20 cellular contexts compared by ENCODE assay signal in the genomic region with DNA sequence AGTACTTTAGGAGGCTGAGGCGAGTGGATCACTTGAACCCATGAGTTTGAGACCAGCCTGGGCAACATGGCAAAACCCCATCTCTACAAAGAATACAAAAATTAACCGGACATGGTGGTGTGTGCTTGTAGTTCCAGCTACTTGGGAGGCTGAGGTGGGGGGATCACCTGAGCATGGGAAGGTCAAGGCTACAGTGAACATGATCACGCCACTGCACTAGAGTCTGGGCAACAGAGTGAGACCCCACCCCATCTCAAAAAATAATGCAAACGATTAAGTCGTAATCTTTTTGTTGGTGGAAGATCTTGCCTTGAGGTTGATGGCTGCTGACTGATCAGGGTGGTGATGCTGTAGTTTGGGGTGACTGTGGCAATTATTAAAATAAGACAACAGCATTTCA. TPM values are rescaled to one million over a fixed set of nuclear protein-coding genes. Genes with fewer than 3 reads are reported as not detected.
DNase-seq lines count a peak whose midpoint lies in the region; ATAC-seq and TF ChIP-seq lines count a peak whose summit lies in the region.
"Had no signal": no experiment of that assay in that cellular context is flagged by ENCODE, and none has a peak within 500 bp of the region (broad histone marks: within the 10 kb centered on the region; RNA-seq: fewer than 3 reads in every experiment).

No MANE protein-coding gene starts in this region.

- POLR2A ChIA-PET in activated CD4-positive, alpha-beta T cell treated with anti-CD3 and anti-CD28 coated beads for 36 hours (lab: Charles Lee): no interaction called here

- H3K4me3 Mint-ChIP-seq in activated CD4-positive, alpha-beta T cell treated with anti-CD3 and anti-CD28 coated beads for 36 hours: no peak overlapping the region
- H3K4me3 Mint-ChIP-seq in stimulated activated naive CD8-positive, alpha-beta T cell treated with anti-CD3 and anti-CD28 coated beads, Interleukin-15, Interleukin-2, amounts not matched to agents 100 ng/mL and 50 ng/mL, for 24 hours: no peak overlapping the region
- no peak overlapping the region for H3K4me3 Mint-ChIP-seq in central memory CD8-positive, alpha-beta T cell
- H3K4me3 Mint-ChIP-seq: GM23338 had no signal

- CTCF ChIA-PET in activated CD4-positive, alpha-beta T cell treated with anti-CD3 and anti-CD28 coated beads for 36 hours (lab: Charles Lee): interaction anchor here (0.6 to 6.7 kb wide), 2 partner anchors 19 to 83 kb away, joined by 3 to 61 read pairs; no protein-coding TSS in a partner anchor

- ATAC-seq in activated CD4-positive, alpha-beta T cell treated with anti-CD3 and anti-CD28 coated beads for 36 hours: no peak
- ATAC-seq in stimulated activated naive CD8-positive, alpha-beta T cell treated with anti-CD3 and anti-CD28 coated beads, Interleukin-15, Interleukin-2, amounts not matched to agents 100 U/mL and 50 U/mL, for 24 hours: no peak
- ATAC-seq in central memory CD8-positive, alpha-beta T cell (replicated peaks; ENCODE audit: extremely low read depth, poor library complexity, severe bottlenecking): no peak
- no peak for ATAC-seq in foreskin keratinocyte

- no peaks in the 10 kb centered on the region for H3K9me3 Mint-ChIP-seq in activated CD4-positive, alpha-beta T cell treated with anti-CD3 and anti-CD28 coated beads for 36 hours (ENCODE audit: low read depth)
- no peaks in the 10 kb centered on the region for H3K9me3 Mint-ChIP-seq in stimulated activated naive CD8-positive, alpha-beta T cell treated with anti-CD3 and anti-CD28 coated beads, Interleukin-15, Interleukin-2, amounts not matched to agents 100 ng/mL and 50 ng/mL, for 24 hours
- no peaks in the 10 kb centered on the region for H3K9me3 Mint-ChIP-seq in central memory CD8-positive, alpha-beta T cell
- H3K9me3 Mint-ChIP-seq: GM23338 had no signal

- DNase-seq in activated CD4-positive, alpha-beta T cell treated with anti-CD3 and anti-CD28 coated beads for 36 hours: no peak
- DNase-seq in activated CD4-positive, alpha-beta T cell treated with anti-CD3 and anti-CD28 coated beads for 48 hours: no peak
- no peak for DNase-seq in stimulated activated naive CD8-positive, alpha-beta T cell treated with anti-CD3 and anti-CD28 coated beads, Interleukin-15, Interleukin-2, amounts not matched to agents 100 U/mL and 50 U/mL, for 24 hours
- DNase-seq in central memory CD8-positive, alpha-beta T cell (ENCODE audit: low spot score in 2 of 2): no peak
- DNase-seq in UCSD-AML1 (lab: John Stamatoyannopoulos, UW; ENCODE audit: unreplicated experiment): no peak
- DNase-seq in foreskin keratinocyte: no peak
- DNase-seq in NCI-H1048 (lab: John Stamatoyannopoulos, UW): no peak
- DNase-seq: 8988T; Caco-2; KBM-7; NCI-H1694; NCI-H2107; NCI-H226; NCI-H526 treated with DMSO at 0.1 percent for 48 hours; NK-92 treated with Interleukin-12 subunit alpha and Interleukin-12 subunit beta, amount 100 ng/mL, for 24 hours; OCI-M1 had no signal

- H3K4me1 ChIP-seq in foreskin keratinocyte: peaks cover under 1% of the 10 kb centered on the region
- H3K4me1 ChIP-seq: BLaER1, Caco-2 had no signal

- peaks cover 50% of the 10 kb centered on the region for H3K36me3 Mint-ChIP-seq in activated CD4-positive, alpha-beta T cell treated with anti-CD3 and anti-CD28 coated beads for 36 hours (ENCODE audit: low read depth)
- peaks cover 41% of the 10 kb centered on the region for H3K36me3 Mint-ChIP-seq in stimulated activated naive CD8-positive, alpha-beta T cell treated with anti-CD3 and anti-CD28 coated beads, Interleukin-15, Interleukin-2, amounts not matched to agents 100 ng/mL and 50 ng/mL, for 24 hours (ENCODE audit: low read depth)
- H3K36me3 Mint-ChIP-seq in central memory CD8-positive, alpha-beta T cell (ENCODE audit: insufficient read depth): peaks cover 27% of the 10 kb centered on the region

- no peak overlapping the region for H3K27ac ChIP-seq in foreskin keratinocyte
- H3K27ac ChIP-seq: BLaER1, HL-60 had no signal

- peaks cover 82% of the 10 kb centered on the region for H3K4me1 Mint-ChIP-seq in activated CD4-positive, alpha-beta T cell treated with anti-CD3 and anti-CD28 coated beads for 36 hours
- peaks cover 91% of the 10 kb centered on the region for H3K4me1 Mint-ChIP-seq in stimulated activated naive CD8-positive, alpha-beta T cell treated with anti-CD3 and anti-CD28 coated beads, Interleukin-15, Interleukin-2, amounts not matched to agents 100 ng/mL and 50 ng/mL, for 24 hours (ENCODE audit: low read depth)
- H3K4me1 Mint-ChIP-seq in central memory CD8-positive, alpha-beta T cell: peaks cover 65% of the 10 kb centered on the region

- H3K27ac Mint-ChIP-seq in activated CD4-positive, alpha-beta T cell treated with anti-CD3 and anti-CD28 coated beads for 36 hours: peak overlapping the region; percentile 74
- peak overlapping the region; percentile 53 for H3K27ac Mint-ChIP-seq in stimulated activated naive CD8-positive, alpha-beta T cell treated with anti-CD3 and anti-CD28 coated beads, Interleukin-15, Interleukin-2, amounts not matched to agents 100 ng/mL and 50 ng/mL, for 24 hours
- H3K27ac Mint-ChIP-seq in central memory CD8-positive, alpha-beta T cell (ENCODE audit: low read depth): peak overlapping the region; percentile 81

- no peaks in the 10 kb centered on the region for H3K27me3 ChIP-seq in foreskin keratinocyte

- no peaks in the 10 kb centered on the region for H3K27me3 Mint-ChIP-seq in activated CD4-positive, alpha-beta T cell treated with anti-CD3 and anti-CD28 coated beads for 36 hours
- no peaks in the 10 kb centered on the region for H3K27me3 Mint-ChIP-seq in stimulated activated naive CD8-positive, alpha-beta T cell treated with anti-CD3 and anti-CD28 coated beads, Interleukin-15, Interleukin-2, amounts not matched to agents 100 ng/mL and 50 ng/mL, for 24 hours
- no peaks in the 10 kb centered on the region for H3K27me3 Mint-ChIP-seq in central memory CD8-positive, alpha-beta T cell

- intact Hi-C loops in activated CD4-positive, alpha-beta T cell treated with anti-CD3 and anti-CD28 coated beads for 36 hours (cut with DNase I, micrococcal nuclease): loop anchor here in 1 of 2 experiments (10.0 kb wide), 1 partner anchor 126 kb away; no protein-coding TSS in a partner anchor

- TF ChIP-seq CTCF in foreskin keratinocyte (conservative IDR thresholded peaks at IDR 0.05): no peak

RNA-seq across cellular contexts. Expression of a gene that starts 6.3 kb away (rescaled TPM):
- 10 to 100 TPM; 62.3 to 67.5 TPM for total RNA-seq in activated CD4-positive, alpha-beta T cell treated with anti-CD3 and anti-CD28 coated beads for 36 hours
- total RNA-seq in foreskin keratinocyte: 15.2 and 15.9 TPM in 2 replicates
- 6.5 and 6.8 TPM in 2 replicates for polyA plus RNA-seq in foreskin keratinocyte

RNA-seq across cellular contexts. Expression of a gene that starts 47.0 kb away (rescaled TPM):
- total RNA-seq in activated CD4-positive, alpha-beta T cell treated with anti-CD3 and anti-CD28 coated beads for 36 hours: under 1 TPM in 1 of 2 experiments, not detected in 1; 0.05 TPM
- 0.04 and 0.10 TPM in 2 replicates for total RNA-seq in foreskin keratinocyte
- polyA plus RNA-seq in foreskin keratinocyte: 0.06 TPM in 1 of 2 replicates, not detected in the other
